Comparison of ENCODE assay signal across 8 cellular contexts in genomic region chr19:8252922-8253589, GRCh38. TPM values are rescaled to one million over a fixed set of nuclear protein-coding genes. Genes with fewer than 3 reads are reported as not detected.
A peak's percentile ranks its signal among the peaks of the same experiment; 100 is the strongest.
DNase-seq lines count a peak whose midpoint lies in the region; ATAC-seq and TF ChIP-seq lines count a peak whose summit lies in the region.

No MANE protein-coding gene starts in this region.

- TF ChIP-seq CTCF in GM12872 (IDR thresholded peaks at IDR 0.05; ENCODE audit: insufficient read depth, low read depth, low read length) = peak; percentile 91
- peak; percentile 90 to 98 (median 94) for TF ChIP-seq CTCF in heart left ventricle (IDR thresholded peaks at IDR 0.05)

- H3K27me3 ChIP-seq in heart left ventricle = no peaks in the 10 kb centered on the region

- 26 to 29% (median 26%) methylated on average over 12 to 13 of the region's 13 CpGs for WGBS in heart left ventricle, 4 donors

- H3K4me3 Mint-ChIP-seq in T-helper 17 cell = no peak overlapping the region
- H3K4me3 Mint-ChIP-seq in activated naive CD8-positive, alpha-beta T cell treated with anti-CD3 and anti-CD28 coated beads, Interleukin-2, amount 50 U/mL, for 24 hours = no peak overlapping the region

- H3K36me3 Mint-ChIP-seq in T-helper 17 cell (ENCODE audit: low read depth) = peaks cover 7% of the 10 kb centered on the region
- H3K36me3 Mint-ChIP-seq in activated naive CD8-positive, alpha-beta T cell treated with anti-CD3 and anti-CD28 coated beads, Interleukin-2, amount 50 U/mL, for 24 hours (ENCODE audit: low read depth) = peaks cover 12% of the 10 kb centered on the region

- H3K4me1 ChIP-seq in heart left ventricle = peaks cover 0 to 18% (median 5%) of the 10 kb centered on the region in 12 donors

- peak; percentile 92 for ATAC-seq in T-helper 17 cell
- ATAC-seq in activated naive CD8-positive, alpha-beta T cell treated with anti-CD3 and anti-CD28 coated beads, Interleukin-2, amount 50 U/mL, for 24 hours = peak; percentile 75
- peak in 3 of 4 donors; percentile 57 to 60 (median 59) for ATAC-seq in heart left ventricle
- ATAC-seq in GM19463 (IDR thresholded peaks at IDR 0.05; ENCODE audit: unreplicated experiment) = no peak
- no peak for ATAC-seq in GM18868 (IDR thresholded peaks at IDR 0.05; ENCODE audit: unreplicated experiment)

- H3K9me3 ChIP-seq in T-helper 17 cell (ENCODE audit: control insufficient read depth, low read length, poor library complexity, severe bottlenecking) (no peaks in the 10 kb centered on the region), heart left ventricle (no peaks in the 10 kb centered on the region)

- H3K4me1 Mint-ChIP-seq in T-helper 17 cell = peaks cover 11% of the 10 kb centered on the region
- peaks cover 1% of the 10 kb centered on the region for H3K4me1 Mint-ChIP-seq in activated naive CD8-positive, alpha-beta T cell treated with anti-CD3 and anti-CD28 coated beads, Interleukin-2, amount 50 U/mL, for 24 hours

- no peaks in the 10 kb centered on the region for H3K27me3 Mint-ChIP-seq in T-helper 17 cell
- H3K27me3 Mint-ChIP-seq in activated naive CD8-positive, alpha-beta T cell treated with anti-CD3 and anti-CD28 coated beads, Interleukin-2, amount 50 U/mL, for 24 hours = no peaks in the 10 kb centered on the region

- H3K4me3 ChIP-seq in heart left ventricle = no peak overlapping the region

- peak; percentile 71 for DNase-seq in NCI-H1105 (lab: John Stamatoyannopoulos, UW)
- peak; percentile 67 to 83 (median 70) for DNase-seq in T-helper 17 cell
- peak; percentile 85 for DNase-seq in activated naive CD8-positive, alpha-beta T cell treated with anti-CD3 and anti-CD28 coated beads, Interleukin-2, amount 50 U/mL, for 24 hours
- peak; percentile 75 to 92 (median 81) for DNase-seq in heart left ventricle
- DNase-seq in putamen (ENCODE audit: low spot score) = peak; percentile 76

- TF ChIP-seq POLR2A in heart left ventricle (IDR thresholded peaks at IDR 0.05) = no peak

- H3K9me3 Mint-ChIP-seq in activated naive CD8-positive, alpha-beta T cell treated with anti-CD3 and anti-CD28 coated beads, Interleukin-2, amount 50 U/mL, for 24 hours = no peaks in the 10 kb centered on the region

- intact Hi-C loops in heart left ventricle (cut with DNase I) = loop anchor here (1.0 to 10.0 kb wide), 10 partner anchors 94 to 601 kb away; partner anchors contain the start of genes ELAVL1 (in 6 of the 10) and TIMM44 (in 1 of the 10)

- H3K27ac Mint-ChIP-seq in T-helper 17 cell = no peak overlapping the region
- no peak overlapping the region for H3K27ac Mint-ChIP-seq in activated naive CD8-positive, alpha-beta T cell treated with anti-CD3 and anti-CD28 coated beads, Interleukin-2, amount 50 U/mL, for 24 hours

- H3K27ac ChIP-seq in heart left ventricle = no peak overlapping the region

- H3K36me3 ChIP-seq in heart left ventricle = peaks cover 0 to 32% (median 17%) of the 10 kb centered on the region in 9 donors

RNA-seq across cellular contexts. Expression of gene CERS4, which starts 43.9 kb away (rescaled TPM):
- total RNA-seq in T-helper 17 cell (10 to 100 TPM; 12.2 to 22.1 TPM), heart left ventricle (10 to 100 TPM; 13.6 to 25.6 (median 20.6) TPM)
- 10 to 100 TPM; 11.1 to 37.7 TPM for polyA plus RNA-seq in heart left ventricle

RNA-seq across cellular contexts. Expression of gene CD320, which starts 55.1 kb away (rescaled TPM):
- total RNA-seq in T-helper 17 cell (10 to 100 TPM; 21.1 to 27.4 TPM), heart left ventricle (10 to 100 TPM; 17.7 to 74.8 (median 35.7) TPM)
- 10 to 100 TPM; 37.8 to 70.5 TPM for polyA plus RNA-seq in heart left ventricle

Comparison
In these comparisons a context has a peak if more than half of its experiments do, and no peak if none do; other contexts are left out.
1. ATAC-seq: peak in T-helper 17 cell (single experiment), activated naive CD8-positive, alpha-beta T cell treated with anti-CD3 and anti-CD28 coated beads, Interleukin-2, amount 50 U/mL, for 24 hours (single experiment) and heart left ventricle (3 of 4); none in GM19463 (single experiment) and GM18868 (single experiment).
2. Peak in every context shown above with its lines, with median percentiles within 50 percentile points of each other: DNase-seq.